In genomic region chr5:6418679-6419276, GRCh38 we compare ENCODE assay signal across 13 cellular contexts. TPM values are rescaled to one million over a fixed set of nuclear protein-coding genes. Genes with fewer than 3 reads are reported as not detected.
DNase-seq lines count a peak whose midpoint lies in the region; ATAC-seq, FAIRE-seq and TF ChIP-seq lines count a peak whose summit lies in the region.
"Had no signal": no experiment of that assay in that cellular context is flagged by ENCODE, and none has a peak within 500 bp of the region (broad histone marks: within the 10 kb centered on the region; RNA-seq: fewer than 3 reads in every experiment).

No MANE protein-coding gene starts in this region.

- ATAC-seq in RWPE2 (ENCODE audit: low read depth) (no peak), pancreas (peak in 3 of 4 donors; percentile 39 to 61 (median 50)), left colon (no peak)

- peaks cover 11% of the 10 kb centered on the region for H3K4me1 ChIP-seq in HEK293 (ENCODE audit: control insufficient read depth, insufficient read depth, low read length)
- peaks cover 13% of the 10 kb centered on the region for H3K4me1 ChIP-seq in RWPE2 (ENCODE audit: insufficient read depth, poor library complexity, severe bottlenecking)
- H3K4me1 ChIP-seq in pancreas, result no peaks in the 10 kb centered on the region

- no peaks in the 10 kb centered on the region for H3K9me3 ChIP-seq in HEK293 (ENCODE audit: control insufficient read depth, insufficient read depth, low read depth, low read length)
- no peaks in the 10 kb centered on the region for H3K9me3 ChIP-seq in RWPE2 (ENCODE audit: severe bottlenecking)
- H3K9me3 ChIP-seq in pancreas, result no peaks in the 10 kb centered on the region

- CTCF ChIA-PET in HEK293 (lab: Yijun Ruan, JAX), result no interaction called here

- POLR2A ChIA-PET in HEK293 (lab: Yijun Ruan, JAX), result interaction anchor here (1.1 to 1.8 kb wide), 5 partner anchors 9 to 40 kb away, joined by 5 to 9 read pairs (median 6); partner anchors contain the start of gene MED10

- H3K36me3 ChIP-seq in HEK293 (ENCODE audit: control insufficient read depth in 2 of 2, insufficient read depth in 1 of 2, low read length in 2 of 2) (no peaks in the 10 kb centered on the region), RWPE2 (ENCODE audit: low read depth) (no peaks in the 10 kb centered on the region), pancreas (no peaks in the 10 kb centered on the region)

- TF ChIP-seq CTCF in HEK293 (tag by site-specific recombination; IDR thresholded peaks at IDR 0.05) (no peak), RWPE2 (IDR thresholded peaks at IDR 0.05; ENCODE audit: poor library complexity, severe bottlenecking) (no peak), pancreas (IDR thresholded peaks at IDR 0.05) (no peak)

- no peaks in the 10 kb centered on the region for H3K27me3 ChIP-seq in RWPE2 (ENCODE audit: insufficient read depth, poor library complexity, severe bottlenecking)
- H3K27me3 ChIP-seq in pancreas, result no peaks in the 10 kb centered on the region

- H3K27ac ChIP-seq in HEK293 (ENCODE audit: extremely low read depth, low read depth, low read length), result no peak overlapping the region
- H3K27ac ChIP-seq in RWPE2 (ENCODE audit: poor library complexity, severe bottlenecking), result peak overlapping the region; percentile 59
- H3K27ac ChIP-seq in pancreas, result peak overlapping the region in 1 of 4 donors; percentile 10
- H3K27ac ChIP-seq: HL-60 had no signal

- intact Hi-C loops in pancreas (cut with DNase I) (no loop called here), left colon (cut with DNase I, micrococcal nuclease) (no loop called here)

- H3K4me3 ChIP-seq in HEK293 (ENCODE audit: low read depth, low read length) (no peak overlapping the region), RWPE2 (ENCODE audit: severe bottlenecking) (no peak overlapping the region), pancreas (no peak overlapping the region)

- peak; percentile 63 for DNase-seq in NCI-H2227 treated with DMSO at 0.1 percent for 48 hours (lab: John Stamatoyannopoulos, UW)
- DNase-seq in RWPE2 (ENCODE audit: low spot score), result no peak
- DNase-seq in pancreas, result no peak
- no peak for DNase-seq in dermis blood vessel endothelial cell
- DNase-seq in NCI-H82 treated with DMSO at 0.1 percent for 48 hours (lab: John Stamatoyannopoulos, UW; ENCODE audit: unreplicated experiment), result no peak
- no peak for DNase-seq in left colon
- DNase-seq in NCI-H510A (lab: John Stamatoyannopoulos, UW), result no peak
- DNase-seq: C1 segment of cervical spinal cord; Calu3; CD4-positive, alpha-beta T cell; DMS 273 treated with DMSO at 0.1 percent for 48 hours had no signal

- 50 to 52% methylated on average over 3 of the region's 3 CpGs for WGBS in pancreas, 2 donors

- no peak for FAIRE-seq in pancreas (lab: Jason Lieb, UNC)

TF ChIP-seq in HEK293, 187 proteins besides CTCF, POLR2A, EP300 and RAD21 (continues in another document):
- TF ChIP-seq ZNF433 (tag by site-specific recombination; IDR thresholded peaks at IDR 0.05; ENCODE audit: low read depth) (no peak), SP3 (tag by site-specific recombination; IDR thresholded peaks at IDR 0.05) (no peak), PRDM10 (tag by site-specific recombination; IDR thresholded peaks at IDR 0.05) (peak; percentile 99), GLIS2 (tag by site-specific recombination; IDR thresholded peaks at IDR 0.05) (peak; percentile 75), GLIS1 (tag by site-specific recombination; IDR thresholded peaks at IDR 0.05) (peak; percentile 89), ZNF354C (tag by site-specific recombination; IDR thresholded peaks at IDR 0.05; ENCODE audit: borderline replicate concordance, low read depth) (no peak), KLF16 (tag by site-specific recombination; IDR thresholded peaks at IDR 0.05) (peak; percentile 46), ZNF174 (tag by site-specific recombination; IDR thresholded peaks at IDR 0.05) (no peak), ZNF335 (tag by site-specific recombination; conservative IDR thresholded peaks at IDR 0.05) (peak; percentile 14; the same call in 1 of the 2 replicates), OSR2 (tag by site-specific recombination; IDR thresholded peaks at IDR 0.05) (no peak), ZNF24 (tag by site-specific recombination; IDR thresholded peaks at IDR 0.05) (no peak), ZNF670 (tag by site-specific recombination; IDR thresholded peaks at IDR 0.05; ENCODE audit: low read depth) (no peak), ZBTB20 (tag by site-specific recombination; IDR thresholded peaks at IDR 0.05) (peak; percentile 49; the same call in 1 of the 2 replicates), ZNF121 (tag by site-specific recombination; IDR thresholded peaks at IDR 0.05) (no peak), ZNF398 (tag by site-specific recombination; IDR thresholded peaks at IDR 0.05) (peak; percentile 56; the same call in 1 of the 2 replicates), ZNF561 (tag by site-specific recombination; IDR thresholded peaks at IDR 0.05; ENCODE audit: borderline replicate concordance) (no peak)

RNA-seq across cellular contexts. Expression of gene UBE2QL1, which starts 29.9 kb away (rescaled TPM):
- under 1 TPM; 0.13 to 0.81 (median 0.46) TPM for total RNA-seq in pancreas
- polyA plus RNA-seq in pancreas, result 1 to 10 TPM in 1 of 2 donors, under 1 TPM in 1; 0.72 to 2.4 TPM
- total RNA-seq in dermis blood vessel endothelial cell, result under 0.01 and 0.05 TPM in 2 replicates
- total RNA-seq in left colon, result under 1 TPM; 0.15 to 0.73 TPM
- total RNA-seq: Calu3 had no signal

RNA-seq across cellular contexts. Expression of gene MED10, which starts 40.4 kb away (rescaled TPM):
- total RNA-seq in pancreas, result 10 to 100 TPM; 10.9 to 20.5 (median 14.4) TPM
- 10 to 100 TPM; 17.4 to 25.1 TPM for polyA plus RNA-seq in pancreas
- total RNA-seq in dermis blood vessel endothelial cell, result 10.0 and 11.6 TPM in 2 replicates
- 10 to 100 TPM; 23.9 to 30.0 TPM for total RNA-seq in left colon

Comparison
In these comparisons a context has a peak if more than half of its experiments do, and no peak if none do; other contexts are left out.
1. ATAC-seq: peak in pancreas (3 of 4); none in RWPE2 (single experiment) and left colon (single experiment).